Comparison of ENCODE assay signal across 8 cellular contexts in the genomic region with DNA sequence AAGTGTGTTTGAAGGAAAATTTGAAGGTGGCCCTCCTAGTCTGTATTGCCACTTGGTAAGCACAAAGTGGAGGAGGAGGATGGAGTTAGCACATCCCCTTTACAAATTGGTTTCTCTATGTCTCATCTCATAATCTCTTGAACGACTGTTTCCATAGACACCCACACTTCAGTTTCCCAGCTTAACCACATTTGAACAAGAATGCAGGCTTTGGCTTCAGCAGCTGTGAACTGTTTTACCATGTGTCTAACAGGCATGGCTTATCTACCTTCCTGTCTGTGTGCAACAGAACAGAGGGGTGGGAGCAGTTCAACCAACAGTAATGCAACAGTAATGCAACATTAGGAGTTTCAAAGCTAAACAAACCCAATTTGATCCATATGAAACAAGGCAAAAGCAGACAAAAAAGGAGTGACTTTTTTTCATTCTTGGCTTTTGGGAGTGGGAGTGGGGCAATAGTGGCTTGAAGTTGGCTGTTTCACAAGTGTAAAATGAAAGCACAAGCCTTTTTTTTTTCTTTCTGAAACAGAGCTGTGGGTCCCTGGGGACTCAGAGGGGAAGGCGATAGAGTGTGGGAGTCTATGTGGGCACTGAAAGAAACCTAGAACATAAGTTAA.
A peak's percentile ranks its signal among the peaks of the same experiment; 100 is the strongest.
DNase-seq lines count a peak whose midpoint lies in the region; ATAC-seq and TF ChIP-seq lines count a peak whose summit lies in the region.

No MANE protein-coding gene starts in this region.

- H3K27me3 Mint-ChIP-seq in activated T-helper 2 cell treated with anti-CD3 and anti-CD28 coated beads, Interferon-gamma antibody, Interleukin-2, Interleukin-4, amounts not matched to agents 10 μg/mL and 5 μg/mL and 100 μg/mL, durations not matched to agents 14 hours and 24 hours and 36 hours (ENCODE audit: low read depth): no peaks in the 10 kb centered on the region

- no peaks in the 10 kb centered on the region for H3K79me2 ChIP-seq in KMS-11 (ENCODE audit: insufficient read depth, low read depth)

- H3K36me3 Mint-ChIP-seq in activated T-helper 2 cell treated with anti-CD3 and anti-CD28 coated beads, Interferon-gamma antibody, Interleukin-2, Interleukin-4, amounts not matched to agents 10 μg/mL and 5 μg/mL and 100 μg/mL, durations not matched to agents 14 hours and 24 hours and 36 hours (ENCODE audit: low read depth): peaks cover 25% of the 10 kb centered on the region

- peak overlapping the region; percentile 68 for H3K4me3 Mint-ChIP-seq in activated T-helper 2 cell treated with anti-CD3 and anti-CD28 coated beads, Interferon-gamma antibody, Interleukin-2, Interleukin-4, amounts not matched to agents 10 μg/mL and 5 μg/mL and 100 μg/mL, durations not matched to agents 14 hours and 24 hours and 36 hours (ENCODE audit: low read depth)

- H3K9me3 Mint-ChIP-seq in activated T-helper 2 cell treated with anti-CD3 and anti-CD28 coated beads, Interferon-gamma antibody, Interleukin-2, Interleukin-4, amounts not matched to agents 10 μg/mL and 5 μg/mL and 100 μg/mL, durations not matched to agents 14 hours and 24 hours and 36 hours: peaks cover 19% of the 10 kb centered on the region

- peak overlapping the region; percentile 73 for H3K27ac ChIP-seq in KMS-11

- intact Hi-C loops in activated T-helper 2 cell treated with anti-CD3 and anti-CD28 coated beads, Interferon-gamma antibody, Interleukin-2, Interleukin-4, amounts not matched to agents 10 μg/mL and 5 μg/mL and 100 μg/mL, durations not matched to agents 14 hours and 24 hours and 36 hours (cut with micrococcal nuclease): loop anchor here (1.0 to 10.0 kb wide), 8 partner anchors 77 to 884 kb away; partner anchors contain the start of genes GPR174 and P2RY10

- no peaks in the 10 kb centered on the region for H4K20me1 ChIP-seq in KMS-11 (ENCODE audit: insufficient read depth)

- peak overlapping the region; percentile 79 for H3K4me2 ChIP-seq in KMS-11

- no peaks in the 10 kb centered on the region for H3K27me3 ChIP-seq in KMS-11 (ENCODE audit: insufficient read depth, low read depth)

- peaks cover 63% of the 10 kb centered on the region for H3K4me1 Mint-ChIP-seq in activated T-helper 2 cell treated with anti-CD3 and anti-CD28 coated beads, Interferon-gamma antibody, Interleukin-2, Interleukin-4, amounts not matched to agents 10 μg/mL and 5 μg/mL and 100 μg/mL, durations not matched to agents 14 hours and 24 hours and 36 hours (ENCODE audit: low read depth)

- peaks cover 74% of the 10 kb centered on the region for H3K4me1 ChIP-seq in KMS-11 (ENCODE audit: low read depth, poor library complexity, severe bottlenecking)

- ATAC-seq in GM21515 (IDR thresholded peaks at IDR 0.05; ENCODE audit: unreplicated experiment): peak; percentile 94

- TF ChIP-seq CTCF in GM10266 (IDR thresholded peaks at IDR 0.05; ENCODE audit: control insufficient read depth, insufficient read depth, low read depth, missing control alignments) (no peak), KMS-11 (conservative IDR thresholded peaks at IDR 0.05; ENCODE audit: low read depth, low read length) (no peak)

- H3K27ac Mint-ChIP-seq in activated T-helper 2 cell treated with anti-CD3 and anti-CD28 coated beads, Interferon-gamma antibody, Interleukin-2, Interleukin-4, amounts not matched to agents 10 μg/mL and 5 μg/mL and 100 μg/mL, durations not matched to agents 14 hours and 24 hours and 36 hours: peak overlapping the region; percentile 88

- DNase-seq in GM10266 (ENCODE audit: extremely low spot score): peak; percentile 17
- DNase-seq in activated T-helper 2 cell treated with anti-CD3 and anti-CD28 coated beads, Interferon-gamma antibody, Interleukin-2, Interleukin-4, amounts not matched to agents 10 μg/mL and 5 μg/mL and 100 μg/mL, durations not matched to agents 14 hours and 24 hours and 36 hours (ENCODE audit: low spot score): peak; percentile 60
- peak; percentile 22 for DNase-seq in stimulated activated CD8-positive, alpha-beta memory T cell treated with anti-CD3 and anti-CD28 coated beads, Interleukin-12 subunit alpha, Interleukin-12 subunit beta, amount 100 ng/mL, for 1 hour (ENCODE audit: low read depth)
- DNase-seq in dermis blood vessel endothelial cell: no peak
- no peak for DNase-seq in COLO668 (lab: John Stamatoyannopoulos, UW; ENCODE audit: unreplicated experiment)
- DNase-seq in DMS114 treated with DMSO at 0.1 percent for 48 hours (lab: John Stamatoyannopoulos, UW; ENCODE audit: unreplicated experiment): no peak

- H3K9ac ChIP-seq in KMS-11: peak overlapping the region; percentile 24; the same call in 1 of the 2 replicates

- no peaks in the 10 kb centered on the region for H3K36me3 ChIP-seq in KMS-11 (ENCODE audit: insufficient read depth)

- no peak overlapping the region for H3K4me3 ChIP-seq in KMS-11 (IDR thresholded peaks at IDR 0.05; ENCODE audit: insufficient read depth, low read depth, low read length)

- H2AFZ ChIP-seq in KMS-11 (ENCODE audit: low read depth): peak overlapping the region; percentile 28; the same call in 1 of the 2 replicates

Comparison
In these comparisons a context has a peak if more than half of its experiments do, and no peak if none do; other contexts are left out.
1. DNase-seq: peak in GM10266 (single experiment), activated T-helper 2 cell treated with anti-CD3 and anti-CD28 coated beads, Interferon-gamma antibody, Interleukin-2, Interleukin-4, amounts not matched to agents 10 μg/mL and 5 μg/mL and 100 μg/mL, durations not matched to agents 14 hours and 24 hours and 36 hours (single experiment) and stimulated activated CD8-positive, alpha-beta memory T cell treated with anti-CD3 and anti-CD28 coated beads, Interleukin-12 subunit alpha, Interleukin-12 subunit beta, amount 100 ng/mL, for 1 hour (single experiment); none in dermis blood vessel endothelial cell (single experiment), COLO668 (single experiment) and DMS114 treated with DMSO at 0.1 percent for 48 hours (single experiment).